In genomic region chr6:26304213-26305096, GRCh38 we compare ENCODE assay signal across 8 cellular contexts.
DNase-seq lines count a peak whose midpoint lies in the region; FAIRE-seq lines count a peak whose summit lies in the region.

No MANE protein-coding gene starts in this region.

- 7 to 25% (median 19%) methylated on average over 12 of the region's 12 CpGs for WGBS in small intestine, 3 donors

- peak; percentile 14 for DNase-seq in stimulated activated CD4-positive, alpha-beta T cell treated with anti-CD3 and anti-CD28 coated beads, Interleukin-1b, Interleukin-23, amount 100 ng/mL, for 48 hours
- no peak for DNase-seq in stimulated activated CD4-positive, alpha-beta T cell treated with anti-CD3 and anti-CD28 coated beads, Interleukin-4, amount 100 ng/mL, for 1 hour
- DNase-seq in NAMALWA (ENCODE audit: low spot score) (peak; percentile 89), amniotic stem cell (lab: John Stamatoyannopoulos, UW) (peak; percentile 65), small intestine (peak; percentile 70), SJCRH30 (no peak), NCI-H345 (lab: John Stamatoyannopoulos, UW) (no peak)

- peak overlapping the region; percentile 77 for H3K4me3 ChIP-seq in iPS-11a (ENCODE audit: low read depth, low read length)
- H3K4me3 ChIP-seq in small intestine (ENCODE audit: low read depth in 1 of 2, low read length in 2 of 2), result peak overlapping the region in 1 of 2 donors; percentile 38
- no peak overlapping the region for H3K4me3 ChIP-seq in SJCRH30

- no peak for FAIRE-seq in small intestine (lab: Jason Lieb, UNC)

- H3K36me3 ChIP-seq in small intestine (ENCODE audit: control insufficient read depth in 2 of 2, insufficient read depth in 2 of 2, low read length in 2 of 2) (no peaks in the 10 kb centered on the region), SJCRH30 (no peaks in the 10 kb centered on the region)

- H3K27ac ChIP-seq in small intestine (ENCODE audit: low read depth in 1 of 2, low read length in 1 of 2), result peak overlapping the region; percentile 76 to 86
- no peak overlapping the region for H3K27ac ChIP-seq in SJCRH30

- H3K27me3 ChIP-seq in small intestine (ENCODE audit: control insufficient read depth in 2 of 2, insufficient read depth in 2 of 2, low read length in 2 of 2) (no peaks in the 10 kb centered on the region), SJCRH30 (no peaks in the 10 kb centered on the region)

- H3K9me3 ChIP-seq in small intestine (ENCODE audit: control insufficient read depth, low read depth) (no peaks in the 10 kb centered on the region), SJCRH30 (replicated peaks) (no peaks in the 10 kb centered on the region)

- H3K4me1 ChIP-seq in small intestine (ENCODE audit: control insufficient read depth in 2 of 2, insufficient read depth in 1 of 2, low read depth in 1 of 2, low read length in 1 of 2), result no peaks in the 10 kb centered on the region
- H3K4me1 ChIP-seq in SJCRH30, result no peaks in the 10 kb centered on the region

Comparison
In these comparisons a context has a peak if more than half of its experiments do, and no peak if none do; other contexts are left out.
1. DNase-seq: peak in stimulated activated CD4-positive, alpha-beta T cell treated with anti-CD3 and anti-CD28 coated beads, Interleukin-1b, Interleukin-23, amount 100 ng/mL, for 48 hours (single experiment), NAMALWA (single experiment), amniotic stem cell (single experiment) and small intestine (single experiment); none in stimulated activated CD4-positive, alpha-beta T cell treated with anti-CD3 and anti-CD28 coated beads, Interleukin-4, amount 100 ng/mL, for 1 hour (single experiment), SJCRH30 (0 of 2) and NCI-H345 (single experiment).